Comparison of ENCODE assay signal across 8 cellular contexts in the genomic region with DNA sequence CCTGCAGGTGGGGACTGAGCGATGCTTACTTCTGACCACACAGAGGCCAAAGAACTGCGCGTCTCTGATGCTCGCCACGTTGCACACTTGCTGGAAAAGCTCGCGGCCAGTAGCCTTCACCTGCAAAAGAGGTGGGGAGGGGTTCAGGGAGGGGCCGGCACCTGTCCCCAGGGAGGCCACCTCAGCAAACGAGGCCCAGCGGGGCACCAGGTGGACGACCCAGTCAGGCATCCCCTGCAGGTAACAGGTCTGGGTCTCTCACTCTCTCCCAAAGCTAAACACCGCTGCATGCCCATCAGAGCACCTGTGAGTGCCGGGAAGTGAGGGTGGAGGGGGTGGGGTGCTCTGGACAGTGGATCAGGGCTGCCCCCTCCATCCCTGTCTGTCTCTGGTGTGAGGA. TPM values are rescaled to one million over a fixed set of nuclear protein-coding genes. Genes with fewer than 3 reads are reported as not detected.
"Had no signal": no experiment of that assay in that cellular context is flagged by ENCODE, and none has a peak within 500 bp of the region (broad histone marks: within the 10 kb centered on the region; RNA-seq: fewer than 3 reads in every experiment).

No MANE protein-coding gene starts in this region.

- H3K9ac ChIP-seq: GM23248, KMS-11 had no signal

- H3K27ac ChIP-seq: GM23248, KMS-11 had no signal

- H3K4me3 ChIP-seq: GM23248 had no signal

- DNase-seq: GM23248, GOT3, H9, HCEC 1CT, KBM-7 had no signal

- H2AFZ ChIP-seq: GM23248 had no signal

- FAIRE-seq: H54 had no signal

- H3K4me2 ChIP-seq: KMS-11 had no signal

RNA-seq across cellular contexts. Expression of gene FRMD1, which starts 3.8 kb away (rescaled TPM):
- total RNA-seq: GM23248, H9, HT-29 had no signal
- polyA plus RNA-seq: GM23248 had no signal
